ENCODE assay signal across 12 cellular contexts in the genomic region with DNA sequence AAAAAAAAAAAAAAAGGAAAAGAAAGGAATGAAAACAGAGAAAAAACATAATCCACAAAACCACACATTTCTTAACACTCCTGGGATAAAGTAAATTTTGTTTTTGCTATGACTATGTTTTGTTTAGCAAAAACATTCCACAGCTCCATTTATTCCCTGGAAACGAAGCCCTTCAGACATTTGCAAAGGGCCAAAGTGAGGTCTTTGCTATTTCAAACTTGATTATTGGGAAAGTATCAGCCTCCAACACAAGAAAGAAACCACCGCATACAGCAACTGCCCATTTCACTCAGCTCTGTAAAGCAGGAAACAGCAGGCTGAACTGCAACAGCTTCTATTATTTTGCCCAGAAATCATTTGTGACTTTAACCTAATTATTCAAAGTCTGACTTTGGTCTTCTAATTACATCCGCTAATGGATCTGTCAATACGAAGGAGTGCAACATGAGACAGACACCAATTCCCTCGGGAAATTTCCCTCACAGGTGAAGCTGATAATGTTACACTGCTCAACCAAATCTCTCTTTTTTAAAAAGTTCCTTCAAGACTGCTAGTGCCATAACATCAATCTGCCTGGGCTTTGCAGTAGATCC.
DNase-seq lines count a peak whose midpoint lies in the region; ATAC-seq lines count a peak whose summit lies in the region.
"Had no signal": no experiment of that assay in that cellular context is flagged by ENCODE, and none has a peak within 500 bp of the region (broad histone marks: within the 10 kb centered on the region; RNA-seq: fewer than 3 reads in every experiment).

No MANE protein-coding gene starts in this region.

- H3K4me1 Mint-ChIP-seq in T-helper 17 cell = peaks cover 6% of the 10 kb centered on the region
- H3K4me1 Mint-ChIP-seq in stimulated activated memory B cell treated with anti-CD40 and anti-IgM and Interleukin-4, amounts not matched to agents 10 μg/mL and 1 μg/mL and 100 μg/mL, for 72 hours = peaks cover 38% of the 10 kb centered on the region

- ATAC-seq in T-helper 17 cell = no peak
- ATAC-seq in GM21528 (IDR thresholded peaks at IDR 0.05; ENCODE audit: low FRiP score, unreplicated experiment) = no peak
- no peak for ATAC-seq in stimulated activated memory B cell treated with anti-CD40 and anti-IgM and Interleukin-4, amounts not matched to agents 10 μg/mL and 1 μg/mL and 100 μg/mL, for 72 hours
- ATAC-seq: activated T-cell treated with anti-CD3 and anti-CD28 coated beads, Interleukin-2, amount 50 U/mL, for 4 hours had no signal

- no peaks in the 10 kb centered on the region for H3K27me3 Mint-ChIP-seq in T-helper 17 cell
- peaks cover 10% of the 10 kb centered on the region for H3K27me3 Mint-ChIP-seq in stimulated activated memory B cell treated with anti-CD40 and anti-IgM and Interleukin-4, amounts not matched to agents 10 μg/mL and 1 μg/mL and 100 μg/mL, for 72 hours
- H3K27me3 Mint-ChIP-seq: CD8-positive, alpha-beta memory T cell; progenitor cell of endocrine pancreas had no signal

- H3K27ac Mint-ChIP-seq in T-helper 17 cell = peak overlapping the region; percentile 59
- no peak overlapping the region for H3K27ac Mint-ChIP-seq in stimulated activated memory B cell treated with anti-CD40 and anti-IgM and Interleukin-4, amounts not matched to agents 10 μg/mL and 1 μg/mL and 100 μg/mL, for 72 hours
- H3K27ac Mint-ChIP-seq: progenitor cell of endocrine pancreas had no signal

- peak; percentile 3 for DNase-seq in COLO668 (lab: John Stamatoyannopoulos, UW; ENCODE audit: unreplicated experiment)
- DNase-seq in NCI-H128 (lab: John Stamatoyannopoulos, UW; ENCODE audit: unreplicated experiment) = peak; percentile 72
- no peak for DNase-seq in T-helper 17 cell
- peak; percentile 65 for DNase-seq in myocyte (ENCODE audit: low read depth)
- DNase-seq in foreskin melanocyte = no peak
- no peak for DNase-seq in anterior cingulate cortex (lab: John Stamatoyannopoulos, UW)
- DNase-seq: activated T-cell treated with anti-CD3 and anti-CD28 coated beads, Interleukin-2, amount 50 U/mL, for 4 hours; CD8-positive, alpha-beta memory T cell; dermis blood vessel endothelial cell had no signal

- no peaks in the 10 kb centered on the region for H3K9me3 ChIP-seq in T-helper 17 cell (ENCODE audit: control insufficient read depth, low read length, poor library complexity, severe bottlenecking)

- H3K4me3 Mint-ChIP-seq in T-helper 17 cell = no peak overlapping the region
- H3K4me3 Mint-ChIP-seq in stimulated activated memory B cell treated with anti-CD40 and anti-IgM and Interleukin-4, amounts not matched to agents 10 μg/mL and 1 μg/mL and 100 μg/mL, for 72 hours = no peak overlapping the region
- H3K4me3 Mint-ChIP-seq: activated T-cell treated with anti-CD3 and anti-CD28 coated beads, Interleukin-2, amount 50 U/mL, for 4 hours; CD8-positive, alpha-beta memory T cell had no signal

- peaks cover 5% of the 10 kb centered on the region for H3K9me3 Mint-ChIP-seq in stimulated activated memory B cell treated with anti-CD40 and anti-IgM and Interleukin-4, amounts not matched to agents 10 μg/mL and 1 μg/mL and 100 μg/mL, for 72 hours
- H3K9me3 Mint-ChIP-seq: CD8-positive, alpha-beta memory T cell had no signal

- peaks cover 2% of the 10 kb centered on the region for H3K36me3 Mint-ChIP-seq in T-helper 17 cell (ENCODE audit: low read depth)
- peaks cover 77% of the 10 kb centered on the region for H3K36me3 Mint-ChIP-seq in stimulated activated memory B cell treated with anti-CD40 and anti-IgM and Interleukin-4, amounts not matched to agents 10 μg/mL and 1 μg/mL and 100 μg/mL, for 72 hours

Comparison
In these comparisons a context has a peak if more than half of its experiments do, and no peak if none do; other contexts are left out.
1. DNase-seq: peak in COLO668 (single experiment), NCI-H128 (single experiment) and myocyte (single experiment); none in T-helper 17 cell (0 of 3), foreskin melanocyte (single experiment) and anterior cingulate cortex (0 of 58).